In the genomic region with DNA sequence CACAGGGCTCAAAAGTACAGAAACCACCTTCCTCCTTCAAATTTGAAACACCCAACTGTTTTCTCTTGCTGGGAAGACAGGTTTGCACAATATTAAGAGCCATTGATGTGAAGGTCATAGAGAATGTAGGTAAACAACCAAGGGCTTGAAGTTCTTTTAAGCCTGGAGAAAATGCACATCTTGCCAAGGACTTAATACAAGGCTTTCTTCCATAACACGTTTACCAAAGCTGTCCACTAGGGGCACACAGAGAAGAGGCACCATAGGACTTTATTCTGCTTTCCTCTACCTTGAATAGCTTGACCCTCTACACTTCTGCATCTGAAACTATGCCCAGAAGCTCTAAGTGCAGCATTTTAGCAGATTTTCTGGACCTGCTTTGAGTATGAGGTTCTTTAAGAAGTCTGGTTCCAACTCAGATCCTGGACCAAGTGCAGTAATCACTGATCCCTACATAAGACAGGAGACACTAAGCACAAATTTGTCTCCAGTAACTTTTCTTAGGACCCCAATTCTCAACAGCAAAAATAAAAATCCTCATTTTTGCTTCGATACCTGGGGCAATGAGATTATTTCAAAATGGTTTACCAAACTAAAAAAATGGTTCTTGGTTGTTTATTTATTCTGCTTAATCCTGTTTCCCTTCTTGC, we compare ENCODE assay signal across 9 cellular contexts.
A peak's percentile ranks its signal among the peaks of the same experiment; 100 is the strongest.
DNase-seq lines count a peak whose midpoint lies in the region; ATAC-seq and TF ChIP-seq lines count a peak whose summit lies in the region.
"Had no signal": no experiment of that assay in that cellular context is flagged by ENCODE, and none has a peak within 500 bp of the region (broad histone marks: within the 10 kb centered on the region; RNA-seq: fewer than 3 reads in every experiment).

No MANE protein-coding gene starts in this region.

- H3K4me3 Mint-ChIP-seq in MCF 10A (ENCODE audit: unreplicated experiment), result no peak overlapping the region
- H3K4me3 Mint-ChIP-seq: naive thymus-derived CD8-positive, alpha-beta T cell had no signal

- WGBS in upper lobe of left lung, 2 donors, result 47 to 54% methylated on average over 2 of the region's 2 CpGs

- no TSS peak for BruUV-seq in MCF 10A (replicated peaks; lab: Mats Ljungman, UMichigan)

- no peak for TF ChIP-seq POLR2A in upper lobe of left lung (IDR thresholded peaks at IDR 0.05)

- intact Hi-C loops in MCF 10A (cut with micrococcal nuclease), result loop anchor here (1.0 to 5.0 kb wide), 2 partner anchors 134 to 150 kb away; no protein-coding TSS in a partner anchor

- TF ChIP-seq CTCF in GM12874 (IDR thresholded peaks at IDR 0.05; ENCODE audit: insufficient read depth, low read depth, low read length) (peak; percentile 81), MCF 10A (IDR thresholded peaks at IDR 0.05; ENCODE audit: unreplicated experiment) (peak; percentile 33), upper lobe of left lung (IDR thresholded peaks at IDR 0.05) (peak; percentile 21 to 71 (median 55))

- H3K27me3 Mint-ChIP-seq in MCF 10A (ENCODE audit: insufficient read depth, unreplicated experiment), result no peaks in the 10 kb centered on the region
- H3K27me3 Mint-ChIP-seq: naive thymus-derived CD8-positive, alpha-beta T cell had no signal

- POLR2A ChIA-PET in MCF 10A (lab: Yijun Ruan, JAX), result interaction anchor here (0.7 kb wide), 1 partner anchor 33 kb away, joined by 3 read pairs; no protein-coding TSS in a partner anchor

- H3K9me3 ChIP-seq in upper lobe of left lung, result no peaks in the 10 kb centered on the region

- no peaks in the 10 kb centered on the region for H3K27me3 ChIP-seq in upper lobe of left lung

- H3K36me3 Mint-ChIP-seq in MCF 10A (ENCODE audit: insufficient read depth, unreplicated experiment), result peaks cover 17% of the 10 kb centered on the region
- H3K36me3 Mint-ChIP-seq: naive thymus-derived CD8-positive, alpha-beta T cell had no signal

- no peak overlapping the region for H3K4me3 ChIP-seq in upper lobe of left lung

- ATAC-seq in HG02642 (IDR thresholded peaks at IDR 0.05; ENCODE audit: poor library complexity, unreplicated experiment) (peak; percentile 90), upper lobe of left lung (ENCODE audit: low FRiP score in 2 of 2) (peak; percentile 67 to 82)
- ATAC-seq in activated CD4-positive, CD25-positive, alpha-beta regulatory T cell treated with anti-CD3 and anti-CD28 coated beads, Interleukin-2, amount 50 U/mL, for 24 hours, result no peak
- ATAC-seq: naive thymus-derived CD8-positive, alpha-beta T cell had no signal

- peak overlapping the region; percentile 66 for H3K27ac Mint-ChIP-seq in MCF 10A (ENCODE audit: low read depth, unreplicated experiment)
- H3K27ac Mint-ChIP-seq: naive thymus-derived CD8-positive, alpha-beta T cell had no signal

- H3K4me1 Mint-ChIP-seq in MCF 10A (ENCODE audit: insufficient read depth, unreplicated experiment), result no peaks in the 10 kb centered on the region
- H3K4me1 Mint-ChIP-seq: naive thymus-derived CD8-positive, alpha-beta T cell had no signal

- CTCF ChIA-PET in MCF 10A (lab: Yijun Ruan, JAX), result interaction anchor here (0.6 to 1.9 kb wide), 9 partner anchors 9 to 1953 kb away, joined by 3 to 10 read pairs (median 3); no protein-coding TSS in a partner anchor

- H3K9me3 Mint-ChIP-seq in MCF 10A (ENCODE audit: unreplicated experiment), result no peaks in the 10 kb centered on the region
- H3K9me3 Mint-ChIP-seq: naive thymus-derived CD8-positive, alpha-beta T cell had no signal

- H3K27ac ChIP-seq in upper lobe of left lung, result no peak overlapping the region

- no peaks in the 10 kb centered on the region for H3K36me3 ChIP-seq in upper lobe of left lung

- TF ChIP-seq EP300 in upper lobe of left lung (IDR thresholded peaks at IDR 0.05), result peak in 1 of 4 donors; percentile 37

- H3K4me1 ChIP-seq in upper lobe of left lung, result peaks cover 0 to 3% (median 1%) of the 10 kb centered on the region in 4 donors

- peak; percentile 39 to 40 for DNase-seq in AML-193 (lab: John Stamatoyannopoulos, UW)
- DNase-seq in NCI-H226, result peak; percentile 46
- peak; percentile 63 for DNase-seq in MCF 10A (ENCODE audit: unreplicated experiment)
- peak; percentile 47 for DNase-seq in kidney tubule cell (ENCODE audit: low spot score)
- no peak for DNase-seq in upper lobe of left lung

Comparison
In these comparisons a context has a peak if more than half of its experiments do, and no peak if none do; other contexts are left out.
1. DNase-seq: peak in AML-193 (2 of 2), NCI-H226 (single experiment), MCF 10A (single experiment) and kidney tubule cell (single experiment); none in upper lobe of left lung (0 of 2).
2. ATAC-seq: peak in HG02642 (single experiment) and upper lobe of left lung (2 of 2); none in activated CD4-positive, CD25-positive, alpha-beta regulatory T cell treated with anti-CD3 and anti-CD28 coated beads, Interleukin-2, amount 50 U/mL, for 24 hours (0 of 2).
3. Peak in every context shown above with its lines, with median percentiles within 50 percentile points of each other: CTCF ChIP-seq.